ENCODE assay signal across 8 cellular contexts in the genomic region with DNA sequence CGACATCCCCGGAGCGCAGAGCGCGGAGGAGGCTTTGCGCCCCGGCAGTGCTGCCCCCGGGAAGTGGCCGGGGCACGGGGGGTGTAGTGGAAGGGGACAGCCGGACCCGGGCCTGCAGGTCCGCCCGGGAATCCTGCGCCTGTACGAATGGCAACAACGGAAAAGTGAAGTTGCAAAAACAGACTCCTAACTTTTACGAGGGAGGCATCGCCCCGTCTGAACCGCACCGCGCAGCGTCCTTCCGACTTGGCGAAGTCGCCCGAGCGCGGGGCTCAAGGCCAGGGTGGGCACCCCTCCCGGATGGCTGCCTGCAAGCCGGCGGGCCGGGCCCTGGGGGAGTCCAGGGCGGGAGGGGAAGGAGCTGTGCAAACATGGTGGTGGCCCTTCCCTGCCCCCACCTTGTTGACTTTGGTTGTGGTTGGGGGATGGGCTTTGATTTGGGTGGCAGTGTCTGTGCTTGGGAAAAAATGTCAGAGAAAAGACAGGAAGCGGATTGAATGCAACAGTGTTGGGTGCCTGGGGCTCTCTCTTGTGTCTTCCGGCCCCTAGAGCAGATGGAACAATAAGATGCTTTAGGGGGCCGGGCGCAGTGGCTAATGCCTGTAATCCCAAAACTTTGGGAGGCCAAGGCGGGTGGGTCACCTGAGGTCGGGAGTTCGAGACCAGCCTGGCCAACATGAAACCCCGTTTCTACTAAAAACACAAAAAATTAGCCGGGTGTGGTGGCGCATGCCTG. TPM values are rescaled to one million over a fixed set of nuclear protein-coding genes. Genes with fewer than 3 reads are reported as not detected.
DNase-seq lines count a peak whose midpoint lies in the region; ATAC-seq, FAIRE-seq and TF ChIP-seq lines count a peak whose summit lies in the region.

No MANE protein-coding gene starts in this region.

- H3K27me3 ChIP-seq in SJSA1 (replicated peaks) (no peaks in the 10 kb centered on the region), adrenal gland (no peaks in the 10 kb centered on the region), right atrium auricular region (no peaks in the 10 kb centered on the region)

- peak overlapping the region; percentile 97 for H3K4me3 ChIP-seq in SJSA1
- H3K4me3 ChIP-seq in adrenal gland = peak overlapping the region; percentile 63 to 97 (median 72)
- H3K4me3 ChIP-seq in right atrium auricular region = peak overlapping the region; percentile 90 to 92

- H3K27ac ChIP-seq in SJSA1 (peak overlapping the region; percentile 94), adrenal gland (peak overlapping the region; percentile 84 to 99 (median 98)), right atrium auricular region (peak overlapping the region; percentile 92 to 97)

- ATAC-seq in HG02852 (IDR thresholded peaks at IDR 0.05; ENCODE audit: unreplicated experiment) = no peak

- TF ChIP-seq POLR2A in adrenal gland (IDR thresholded peaks at IDR 0.05) = no peak

- intact Hi-C loops in adrenal gland (cut with DNase I) = no loop called here
- intact Hi-C loops in posterior vena cava (cut with DNase I) = loop anchor here in 1 of 2 donors (2.0 kb wide), 1 partner anchor 13 kb away; no protein-coding TSS in a partner anchor

- H3K9me3 ChIP-seq in SJSA1 (replicated peaks) (0 out of 2 replicates have a peak, but pooled peaks cover 3% of the 10 kb centered on the region), adrenal gland (replicated peaks in 1 of 3) (no peaks in the 10 kb centered on the region), right atrium auricular region (no peaks in the 10 kb centered on the region)

- H3K4me1 ChIP-seq in SJSA1 (replicated peaks) (peaks cover 49% of the 10 kb centered on the region), adrenal gland (replicated peaks in 1 of 2) (peaks cover 23 to 42% of the 10 kb centered on the region in 2 donors), right atrium auricular region (peaks cover 0 to 37% of the 10 kb centered on the region in 2 donors)

- no peak for FAIRE-seq in HTR-8/SVneo (lab: Jason Lieb, UNC)

- DNase-seq in COLO829 (ENCODE audit: low spot score) (peak; percentile 76), HTR-8/SVneo (ENCODE audit: insufficient read length, low spot score) (peak; percentile 58), SJSA1 (ENCODE audit: low read depth in 1 of 2, low spot score in 2 of 2) (peak; percentile 94 to 97), adrenal gland (peak; percentile 51 to 77 (median 65)), right atrium auricular region (ENCODE audit: low spot score) (no peak), posterior vena cava (ENCODE audit: low spot score) (peak; percentile 90), T1000 (lab: John Stamatoyannopoulos, UW) (no peak)

- TF ChIP-seq CTCF in adrenal gland (IDR thresholded peaks at IDR 0.05) = no peak
- TF ChIP-seq CTCF in right atrium auricular region (IDR thresholded peaks at IDR 0.05) = no peak

- H3K36me3 ChIP-seq in SJSA1 = peaks cover 23% of the 10 kb centered on the region
- peaks cover 0 to 10% of the 10 kb centered on the region in 2 donors for H3K36me3 ChIP-seq in adrenal gland (replicated peaks in 1 of 2)
- peaks cover 6% of the 10 kb centered on the region for H3K36me3 ChIP-seq in right atrium auricular region

- 4 to 20% (median 6%) methylated on average over 7 to 45 of the region's 45 CpGs for WGBS in adrenal gland, 4 donors

RNA-seq across cellular contexts. Expression of a gene that starts 0.7 kb away (rescaled TPM):
- 43.0 and 49.8 TPM in 2 replicates for total RNA-seq in SJSA1 (2014; rRNA removed; shearing (Covaris generic))
- 100 to 1,000 TPM in 7 of 8 donors, 10 to 100 TPM in 1; 77.5 to 182 (median 135) TPM for total RNA-seq in adrenal gland
- 100 to 1,000 TPM in 1 of 3 donors, 10 to 100 TPM in 2; 51.1 to 123 (median 78.2) TPM for polyA plus RNA-seq in adrenal gland
- total RNA-seq in right atrium auricular region = 10 to 100 TPM; 27.3 to 36.8 TPM
- total RNA-seq in posterior vena cava = 10 to 100 TPM; 98.8 to 99.3 TPM

RNA-seq across cellular contexts. Expression of a gene that starts 41.1 kb away (rescaled TPM):
- total RNA-seq in SJSA1 (2014; rRNA removed; shearing (Covaris generic)) = 12.3 and 14.3 TPM in 2 replicates
- total RNA-seq in adrenal gland (100 to 1,000 TPM in 1 of 8 donors, 10 to 100 TPM in 7; 27.0 to 101 (median 50.5) TPM), right atrium auricular region (1 to 10 TPM; 2.2 to 9.0 TPM), posterior vena cava (10 to 100 TPM; 10.0 to 11.9 TPM)
- polyA plus RNA-seq in adrenal gland = 10 to 100 TPM; 14.0 to 78.3 (median 58.2) TPM

RNA-seq across cellular contexts. Expression of a gene that starts 41.2 kb away (rescaled TPM):
- 18.6 and 26.5 TPM in 2 replicates for total RNA-seq in SJSA1 (2014; rRNA removed; shearing (Covaris generic))
- total RNA-seq in adrenal gland = 100 to 1,000 TPM in 4 of 8 donors, 10 to 100 TPM in 4; 48.0 to 194 (median 89.3) TPM
- 100 to 1,000 TPM in 2 of 3 donors, 10 to 100 TPM in 1; 33.3 to 167 (median 136) TPM for polyA plus RNA-seq in adrenal gland
- total RNA-seq in right atrium auricular region = 10 to 100 TPM; 10.6 to 13.7 TPM
- total RNA-seq in posterior vena cava = 10 to 100 TPM; 34.0 to 38.8 TPM

Comparison
In these comparisons a context has a peak if more than half of its experiments do, and no peak if none do; other contexts are left out.
1. DNase-seq: peak in COLO829 (single experiment), HTR-8/SVneo (single experiment), SJSA1 (2 of 2), adrenal gland (7 of 7) and posterior vena cava (single experiment); none in right atrium auricular region (single experiment) and T1000 (single experiment).
2. Peak in every context shown above with its lines, with median percentiles within 50 percentile points of each other: H3K27ac ChIP-seq and H3K4me3 ChIP-seq.